ENCODE assay signal across 8 cellular contexts in the genomic region with DNA sequence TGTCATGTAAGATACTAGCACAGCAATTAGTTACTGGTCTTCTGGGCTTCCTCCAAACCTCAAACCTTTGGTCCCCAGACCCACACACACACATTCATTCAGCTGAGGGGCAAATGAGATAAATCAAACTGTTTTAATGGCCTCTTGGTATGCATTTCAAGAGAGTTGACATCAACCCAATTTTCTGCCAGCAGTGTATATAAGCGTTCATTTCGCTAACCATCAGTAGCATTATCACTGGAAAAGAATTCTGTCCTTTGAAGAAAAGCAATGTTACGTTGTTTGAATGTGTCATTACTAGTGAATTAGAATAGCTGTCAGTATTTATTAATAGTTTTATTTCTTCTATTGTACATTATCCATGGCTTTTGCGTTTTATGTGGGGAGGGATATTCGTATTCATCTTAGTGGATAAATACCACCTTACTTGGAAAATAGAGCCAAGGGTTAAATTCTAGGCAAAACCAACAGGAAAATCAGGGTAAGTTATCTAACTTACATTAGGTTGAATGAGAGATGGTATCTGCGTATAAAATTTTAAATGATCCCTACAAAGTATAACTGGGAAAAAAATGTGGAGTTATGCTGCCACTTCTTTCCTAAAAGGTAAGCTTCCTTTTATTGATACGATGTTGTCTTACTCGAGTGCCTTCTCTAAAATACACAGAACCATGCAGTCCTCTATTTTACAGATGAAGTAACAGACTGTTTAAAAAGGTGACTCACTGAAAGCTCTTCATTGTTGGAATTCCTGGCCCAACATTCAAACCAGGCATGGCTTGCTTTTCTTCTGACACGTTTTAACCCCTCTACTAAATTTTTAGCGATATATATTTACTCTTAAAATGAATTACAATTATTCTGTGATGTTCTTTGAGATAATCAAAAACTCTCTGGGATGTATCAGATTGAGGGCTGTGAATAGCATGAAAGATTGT. TPM values are rescaled to one million over a fixed set of nuclear protein-coding genes. Genes with fewer than 3 reads are reported as not detected.
DNase-seq lines count a peak whose midpoint lies in the region; ATAC-seq, FAIRE-seq and TF ChIP-seq lines count a peak whose summit lies in the region.

No MANE protein-coding gene starts in this region.

- H2BK5ac ChIP-seq in IMR-90 (ENCODE audit: low read depth, low read length, poor library complexity, severe bottlenecking) (peak overlapping the region; percentile 99), mesendoderm (ENCODE audit: low read length) (no peak overlapping the region)

- H2BK15ac ChIP-seq in IMR-90 (ENCODE audit: low read depth, low read length) (no peak overlapping the region; the same call in 2 of the 3 replicates), mesendoderm (replicated peaks; ENCODE audit: low read depth) (no peak overlapping the region)

- no peak for FAIRE-seq in K562 (lab: Jason Lieb, UNC)

- H3K27ac ChIP-seq in CD4-positive, alpha-beta T cell (ENCODE audit: low read depth, low read length): no peak overlapping the region
- H3K27ac ChIP-seq in IMR-90 (ENCODE audit: insufficient read depth, low read length) (peak overlapping the region; percentile 41; the same call in 1 of the 2 replicates), K562 (ENCODE audit: extremely low read depth, low read depth, low read length) (no peak overlapping the region), mesendoderm (ENCODE audit: low read depth, low read length) (no peak overlapping the region)

- peaks cover 15% of the 10 kb centered on the region for H3K36me3 Mint-ChIP-seq in CD4-positive, alpha-beta T cell (ENCODE audit: low read depth)

- POLR2A ChIA-PET in CD4-positive, alpha-beta T cell (lab: Charles Lee): no interaction called here
- POLR2A ChIA-PET in IMR-90 (lab: Charles Lee; ENCODE audit: unreplicated experiment): no interaction called here
- POLR2A ChIA-PET in K562 (lab: Yijun Ruan, JAX): interaction anchor here (1.0 kb wide), 1 partner anchor 10 kb away, joined by 3 read pairs; no protein-coding TSS in a partner anchor

- no peak overlapping the region for H3K9ac ChIP-seq in IMR-90 (ENCODE audit: low read depth, low read length)
- H3K9ac ChIP-seq in K562 (ENCODE audit: insufficient read depth in 1 of 2, low read depth in 2 of 2, low read length in 2 of 2): no peak overlapping the region
- H3K9ac ChIP-seq in mesendoderm (ENCODE audit: low read length): no peak overlapping the region

- peaks cover 23% of the 10 kb centered on the region for H3K79me2 ChIP-seq in K562 (ENCODE audit: control insufficient read depth, insufficient read depth, low read length)
- peaks cover 15% of the 10 kb centered on the region for H3K79me2 ChIP-seq in mesendoderm (ENCODE audit: control insufficient read depth, insufficient read depth, low read length)

- no peak overlapping the region for H2AK9ac ChIP-seq in IMR-90 (replicated peaks; ENCODE audit: low read depth, low read length, poor library complexity)

- no peak overlapping the region for H4K91ac ChIP-seq in IMR-90 (ENCODE audit: insufficient read depth, low read depth, low read length)

- no peak for TF ChIP-seq POLR2A in IMR-90 (IDR thresholded peaks at IDR 0.05; ENCODE audit: low read depth, low read length)
- TF ChIP-seq POLR2A in K562 (conservative IDR thresholded peaks at IDR 0.05): no peak

- intact Hi-C loops in CD4-positive, alpha-beta T cell (cut with DNase I, micrococcal nuclease): loop anchor here in 1 of 2 experiments (5.0 kb wide), 1 partner anchor 854 kb away; a partner anchor contains a TSS
- intact Hi-C loops in IMR-90 (cut with micrococcal nuclease): no loop called here
- intact Hi-C loops in K562 (cut with micrococcal nuclease): no loop called here

- TF ChIP-seq EP300 in K562 (IDR thresholded peaks at IDR 0.05; ENCODE audit: low read length): no peak

- dilution Hi-C loops in IMR-90 (cut with HindIII; ENCODE audit: low sequenced_read_pairs, unreplicated experiment): no loop called here

- in situ Hi-C loops in IMR-90 (cut with MboI; ENCODE audit: low sequenced_read_pairs) (no loop called here), K562 (cut with MboI) (no loop called here)

- H2BK120ac ChIP-seq in IMR-90 (ENCODE audit: low read depth, low read length) (peak overlapping the region; percentile 52), mesendoderm (ENCODE audit: low read depth, low read length) (no peak overlapping the region)

- peak overlapping the region; percentile 94 for H3K27ac Mint-ChIP-seq in CD4-positive, alpha-beta T cell

- ATAC-seq in CD4-positive, alpha-beta T cell (ENCODE audit: poor library complexity): no peak
- peak; percentile 4; the same call in 1 of the 2 replicates for ATAC-seq in IMR-90 (ENCODE audit: low read depth)
- no peak for ATAC-seq in K562
- ATAC-seq in GM21717 (IDR thresholded peaks at IDR 0.05; ENCODE audit: unreplicated experiment): no peak

- H3K4me1 Mint-ChIP-seq in CD4-positive, alpha-beta T cell (ENCODE audit: low read depth): peaks cover 47% of the 10 kb centered on the region

- H3K23ac ChIP-seq in IMR-90 (ENCODE audit: low read depth, low read length) (peak overlapping the region; percentile 97; the same call in 1 of the 2 replicates), mesendoderm (ENCODE audit: low read length) (no peak overlapping the region)

- CTCF ChIA-PET in CD4-positive, alpha-beta T cell (lab: Charles Lee): interaction anchor here (1.0 kb wide), 1 partner anchor 57 kb away, joined by 3 read pairs; no protein-coding TSS in a partner anchor
- CTCF ChIA-PET in IMR-90 (lab: Yijun Ruan, JAX) (no interaction called here), K562 (lab: Yijun Ruan, JAX; ENCODE audit: low intra/inter-chr PET ratio) (no interaction called here)

- no peak for TF ChIP-seq RAD21 in IMR-90 (IDR thresholded peaks at IDR 0.05; ENCODE audit: low read length)
- no peak for TF ChIP-seq RAD21 in K562 (CRISPR knock-in tag; conservative IDR thresholded peaks at IDR 0.05 in 1 of 2, IDR thresholded peaks at IDR 0.05 in 1 of 2)

- no peaks in the 10 kb centered on the region for H3K9me3 ChIP-seq in CD4-positive, alpha-beta T cell (ENCODE audit: control insufficient read depth, low read length)
- no peaks in the 10 kb centered on the region for H3K9me3 ChIP-seq in IMR-90 (ENCODE audit: control insufficient read depth, insufficient read depth, low read length)
- H3K9me3 ChIP-seq in K562 (replicated peaks; ENCODE audit: control insufficient read depth, insufficient read depth, low read depth, low read length): no peaks in the 10 kb centered on the region

- H2BK20ac ChIP-seq in IMR-90 (ENCODE audit: low read depth, low read length): 0 out of 2 replicates have a peak overlapping the region, but pooled peaks have one; percentile 24

- H3K27me3 ChIP-seq in CD4-positive, alpha-beta T cell (ENCODE audit: control insufficient read depth, insufficient read depth, low read length): no peaks in the 10 kb centered on the region
- H3K27me3 ChIP-seq in IMR-90 (ENCODE audit: control insufficient read depth, insufficient read depth, low read length) (no peaks in the 10 kb centered on the region), K562 (ENCODE audit: control insufficient read depth in 2 of 2, insufficient read depth in 2 of 2, low read length in 2 of 2) (peaks cover 27 to 33% of the 10 kb centered on the region in 2 experiments), mesendoderm (ENCODE audit: insufficient read depth, low read length, poor library complexity) (no peaks in the 10 kb centered on the region)

- H3K9me1 ChIP-seq in IMR-90 (ENCODE audit: insufficient read depth, low read length) (peaks cover 7% of the 10 kb centered on the region), K562 (ENCODE audit: control insufficient read depth, insufficient read depth, low read length) (no peaks in the 10 kb centered on the region)

- H4K5ac ChIP-seq in IMR-90 (ENCODE audit: low read depth, low read length): no peak overlapping the region
- no peak overlapping the region for H4K5ac ChIP-seq in mesendoderm (ENCODE audit: low read length)

- H4K8ac ChIP-seq in IMR-90 (ENCODE audit: low read depth in 2 of 2, low read length in 2 of 2) (peak overlapping the region in 1 of 2 experiments; percentile 38; a peak in 1 of 4 replicates), mesendoderm (ENCODE audit: low read depth, low read length) (no peak overlapping the region)

- H3K9me3 Mint-ChIP-seq in CD4-positive, alpha-beta T cell: no peaks in the 10 kb centered on the region

- H3K36me3 ChIP-seq in IMR-90 (ENCODE audit: control insufficient read depth, insufficient read depth, low read length): no peaks in the 10 kb centered on the region
- no peaks in the 10 kb centered on the region for H3K36me3 ChIP-seq in K562 (ENCODE audit: control insufficient read depth, insufficient read depth, low read length)
- H3K36me3 ChIP-seq in mesendoderm (ENCODE audit: control insufficient read depth, insufficient read depth, low read length): no peaks in the 10 kb centered on the region

- H3K79me1 ChIP-seq in IMR-90 (ENCODE audit: low read depth in 1 of 2, low read length in 2 of 2) (peaks cover 18 to 40% of the 10 kb centered on the region in 2 experiments), mesendoderm (ENCODE audit: low read length) (peaks cover 8% of the 10 kb centered on the region)

- peak overlapping the region; percentile 40; the same call in 1 of the 2 replicates for H3K14ac ChIP-seq in IMR-90 (replicated peaks; ENCODE audit: low read depth, low read length)

- peak overlapping the region; percentile 90; the same call in 1 of the 2 replicates for H3K4ac ChIP-seq in IMR-90 (ENCODE audit: low read depth, low read length)
- no peak overlapping the region for H3K4ac ChIP-seq in mesendoderm (ENCODE audit: low read depth, low read length)

- no peak overlapping the region for H2AK5ac ChIP-seq in IMR-90 (ENCODE audit: low read depth, low read length)
- H2AK5ac ChIP-seq in mesendoderm (ENCODE audit: low read length): no peak overlapping the region

- no peak for DNase-seq in CD4-positive, alpha-beta T cell
- DNase-seq in IMR-90 (peak; percentile 74), K562 (ENCODE audit: extremely low read depth in 1 of 4, low spot score in 3 of 4) (no peak), mesendoderm (peak; percentile 79), NCI-H526 treated with DMSO at 0.1 percent for 48 hours (lab: John Stamatoyannopoulos, UW) (no peak), nucleus accumbens (lab: John Stamatoyannopoulos, UW) (no peak), NCI-H774 (lab: John Stamatoyannopoulos, UW) (no peak)

- H3K4me3 ChIP-seq in IMR-90 (ENCODE audit: insufficient read depth, low read depth, low read length) (peak overlapping the region; percentile 72; the same call in 1 of the 2 replicates), K562 (no peak overlapping the region), mesendoderm (ENCODE audit: low read length) (no peak overlapping the region)

- no peaks in the 10 kb centered on the region for H3K27me3 Mint-ChIP-seq in CD4-positive, alpha-beta T cell

- WGBS in IMR-90 (ENCODE audit: extremely low coverage in 2 of 2, insufficient read length in 1 of 2), 2 experiments: no CpG with 5 or more reads among the region's 10 CpGs
- WGBS in K562 (ENCODE audit: insufficient coverage, low coverage, missing lambda C conversion rate): 34% methylated on average over 10 of the region's 10 CpGs
- WGBS in mesendoderm (ENCODE audit: extremely low coverage, insufficient coverage, low lambda C conversion rate): no CpG with 5 or more reads among the region's 10 CpGs

- H3K4me1 ChIP-seq in IMR-90 (ENCODE audit: control insufficient read depth, insufficient read depth, low read length): peaks cover 14% of the 10 kb centered on the region
- H3K4me1 ChIP-seq in K562 (replicated peaks in 1 of 2; ENCODE audit: control insufficient read depth in 2 of 2, insufficient read depth in 2 of 2, low read length in 2 of 2): peaks cover 6 to 18% of the 10 kb centered on the region in 2 experiments; a peak in 4 of 5 replicates
- H3K4me1 ChIP-seq in mesendoderm (ENCODE audit: control insufficient read depth, low read depth, low read length): peaks cover 6% of the 10 kb centered on the region

- H3K56ac ChIP-seq in IMR-90 (ENCODE audit: extremely low read depth, insufficient read depth, low read length) (0 out of 2 replicates have a peak overlapping the region, but pooled peaks have one; percentile 93), mesendoderm (ENCODE audit: low read length) (no peak overlapping the region)

- BruUV-seq in IMR-90 (replicated peaks; lab: Mats Ljungman, UMichigan) (no TSS peak), K562 (replicated peaks; lab: Mats Ljungman, UMichigan) (no TSS peak)

- peak overlapping the region; percentile 97 for H3K4me3 Mint-ChIP-seq in CD4-positive, alpha-beta T cell

- H4K20me1 ChIP-seq in IMR-90 (ENCODE audit: insufficient read depth, low read length) (peaks cover 23% of the 10 kb centered on the region), K562 (replicated peaks; ENCODE audit: control insufficient read depth, insufficient read depth, low read length) (peaks cover 6% of the 10 kb centered on the region; the same call in 1 of the 2 replicates)

- no peak for TF ChIP-seq CTCF in CD4-positive, alpha-beta T cell (IDR thresholded peaks at IDR 0.05)
- TF ChIP-seq CTCF in IMR-90 (conservative IDR thresholded peaks at IDR 0.05; ENCODE audit: low read depth, low read length) (no peak), K562 (IDR thresholded peaks at IDR 0.05 in 2 of 3, conservative IDR thresholded peaks at IDR 0.05 in 1 of 3; ENCODE audit: insufficient read depth in 2 of 3, low read depth in 1 of 3, low read length in 3 of 3) (no peak)

- H3K4me2 ChIP-seq in IMR-90 (ENCODE audit: low read depth, low read length) (peak overlapping the region; percentile 99), K562 (ENCODE audit: insufficient read depth, low read length) (no peak overlapping the region), mesendoderm (ENCODE audit: low read length) (no peak overlapping the region)

- H2AFZ ChIP-seq in IMR-90 (replicated peaks; ENCODE audit: low read length, poor library complexity) (no peak overlapping the region), K562 (ENCODE audit: low read depth, low read length) (no peak overlapping the region)

- H3K18ac ChIP-seq in IMR-90 (ENCODE audit: low read depth, low read length) (peak overlapping the region; percentile 44; the same call in 1 of the 2 replicates), mesendoderm (ENCODE audit: low read length) (no peak overlapping the region)

RNA-seq across cellular contexts. Expression of a gene that starts 2.0 kb away (rescaled TPM):
- 10 to 100 TPM; 19.9 to 22.2 TPM for total RNA-seq in CD4-positive, alpha-beta T cell
- total RNA-seq in IMR-90 (2012; rRNA removed): 72.2 and 80.3 TPM in 2 replicates
- polyA plus RNA-seq in IMR-90 (2012; rRNA removed): 32.5 and 39.5 TPM in 2 replicates
- 5.0 and 5.7 TPM in 2 replicates for polyA plus RNA-seq in IMR-90 (2012; cell fraction: cytosol; rRNA removed)
- polyA plus RNA-seq in IMR-90 (2012; cell fraction: nucleus; rRNA removed; ENCODE audit: low replicate concordance): 7.9 and 61.8 TPM in 2 replicates
- 2.8 and 9.9 TPM in 2 replicates for total RNA-seq in K562 (2011; cell fraction: chromatin; rRNA removed; ENCODE audit: low replicate concordance)
- 2.5 and 3.2 TPM in 2 replicates for total RNA-seq in K562 (2011; cell fraction: nucleolus; rRNA removed)
- 2.3 and 4.0 TPM in 2 replicates for total RNA-seq in K562 (2011; cell fraction: nucleoplasm; rRNA removed)
- 7.7 and 8.6 TPM in 2 replicates for total RNA-seq in K562 (2014; rRNA removed)
- 12.0 and 14.3 TPM in 2 replicates for total RNA-seq in K562 (2014; rRNA removed; fragmentation: Illumina TruSeq; extraction: Trizol)
- 11.6 and 13.8 TPM in 2 replicates for total RNA-seq in K562 (2015; rRNA removed; fragmentation: Illumina TruSeq; extraction: Trizol)
- total RNA-seq in K562 (2021): 9.8 and 9.9 TPM in 2 replicates
- polyA plus RNA-seq in K562 (2011; rRNA removed): 7.6 and 8.8 TPM in 2 replicates
- 1.3 and 2.5 TPM in 2 replicates for polyA plus RNA-seq in K562 (2011; cell fraction: cytosol; rRNA removed)
- polyA plus RNA-seq in K562 (2011; cell fraction: nucleus; rRNA removed): 8.6 and 11.3 TPM in 2 replicates
- polyA plus RNA-seq in K562 (2012): 7.4 and 9.2 TPM in 2 replicates
- polyA plus RNA-seq in K562 (2014; fragmentation: Illumina TruSeq; extraction: Trizol): 9.5 and 11.8 TPM in 2 replicates
- polyA plus RNA-seq in K562 (2014; fragmentation: Nextera tagmentation; extraction: Ambion mirVana): 1 to 10 TPM; 2.7 to 4.8 TPM
- polyA plus RNA-seq in K562 (2014; rRNA removed): 7.1 and 8.6 TPM in 2 replicates
- polyA minus RNA-seq in K562 (2011; rRNA and poly(A)+ RNA removed): 14.2 and 16.1 TPM in 2 replicates
- 4.1 and 6.2 TPM in 2 replicates for polyA minus RNA-seq in K562 (2011; cell fraction: cytosol; rRNA and poly(A)+ RNA removed)
- 2.7 and 5.1 TPM in 2 replicates for polyA minus RNA-seq in K562 (2011; cell fraction: nucleus; rRNA and poly(A)+ RNA removed)
- polyA plus RNA-seq in mesendoderm (2013, experiment 1 of 2): 24.7 TPM
- polyA plus RNA-seq in mesendoderm (2013, experiment 2 of 2): 24.1 TPM

Comparison
In these comparisons a context has a peak if more than half of its experiments do, and no peak if none do; other contexts are left out.
1. DNase-seq: peak in IMR-90 (single experiment) and mesendoderm (single experiment); none in CD4-positive, alpha-beta T cell (0 of 10), K562 (0 of 4), NCI-H526 treated with DMSO at 0.1 percent for 48 hours (single experiment), nucleus accumbens (0 of 56) and NCI-H774 (single experiment).